9 cellular contexts compared by ENCODE assay signal in the genomic region with DNA sequence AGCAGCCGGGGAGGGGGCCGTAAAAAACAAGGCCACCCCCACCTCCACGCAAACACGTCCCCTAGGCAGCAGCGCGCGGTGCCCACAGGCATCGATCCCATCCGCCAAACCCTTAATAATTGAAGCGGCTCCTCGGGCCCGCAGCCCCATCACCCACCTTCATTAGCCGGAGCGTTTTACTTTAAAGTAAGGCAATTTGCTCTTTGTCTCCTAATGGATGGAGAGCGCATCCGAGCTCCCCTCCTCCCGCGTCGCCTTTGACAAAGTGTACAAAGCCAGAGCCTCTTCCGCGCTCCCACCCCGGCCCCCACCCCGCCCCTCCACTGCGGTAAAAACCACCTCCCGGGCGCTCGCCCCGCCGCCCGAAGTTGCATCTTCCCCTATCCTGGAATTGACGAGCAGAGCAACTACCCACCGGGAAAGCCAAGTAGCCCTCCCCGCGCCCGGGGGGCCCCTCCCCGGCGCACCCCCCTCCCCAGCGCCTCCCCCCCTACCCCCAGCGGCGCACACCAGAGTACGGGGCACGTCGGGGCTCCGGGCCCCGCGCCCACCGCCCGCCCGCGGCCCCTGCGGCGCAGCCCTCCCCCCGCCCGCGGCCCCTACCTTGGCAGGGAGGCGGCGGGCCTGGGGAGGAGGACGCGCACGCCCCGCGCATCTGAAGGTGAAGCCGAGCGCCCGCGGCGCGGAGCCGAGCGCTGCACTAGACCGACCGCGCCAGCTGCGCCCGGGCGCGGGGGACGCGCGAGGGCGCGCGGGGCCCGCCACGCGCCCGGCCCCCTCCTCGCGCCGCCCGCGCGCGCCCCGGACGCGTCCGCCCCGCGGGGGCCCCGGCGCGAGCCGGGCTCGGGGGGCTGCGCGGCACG. TPM values are rescaled to one million over a fixed set of nuclear protein-coding genes. Genes with fewer than 3 reads are reported as not detected.
DNase-seq lines count a peak whose midpoint lies in the region; ATAC-seq, FAIRE-seq and TF ChIP-seq lines count a peak whose summit lies in the region.
"Had no signal": no experiment of that assay in that cellular context is flagged by ENCODE, and none has a peak within 500 bp of the region (broad histone marks: within the 10 kb centered on the region; RNA-seq: fewer than 3 reads in every experiment).

Gene ZNF516, minus strand, starts transcription at position 702 of the 863 bp plus-strand sequence. CDS start 52,188 bp downstream, outside the sequence.

- CTCF ChIA-PET in GM12878 (lab: Yijun Ruan, JAX), result interaction anchor here (1.7 kb wide), 1 partner anchor 96 kb away, joined by 4 read pairs; no protein-coding TSS in a partner anchor

- TF ChIP-seq POLR2A in GM12878 (IDR thresholded peaks at IDR 0.05; ENCODE audit: low read depth, low read length), result no peak; the same call in 1 of the 2 replicates

- intact Hi-C loops in GM12878 (cut with micrococcal nuclease; ENCODE audit: unreplicated experiment), result loop anchor here (5.0 to 10.0 kb wide), 5 partner anchors 82 to 2000 kb away; partner anchors contain the start of genes CNDP2, ZNF236 and ZNF407

- peak within 1 kb of the TSS; percentile 87 for H2AFZ ChIP-seq in GM12878 (ENCODE audit: control insufficient read depth, low read depth, low read length)

- peak; percentile 13 for ATAC-seq in GM19023 (IDR thresholded peaks at IDR 0.05; ENCODE audit: unreplicated experiment)
- no peak for ATAC-seq in GM12878
- no peak for ATAC-seq in HG02884 (IDR thresholded peaks at IDR 0.05; ENCODE audit: unreplicated experiment)

- peaks cover 9% of the 10 kb centered on the region; the same call in 1 of the 2 replicates for H3K4me1 ChIP-seq in GM12878 (ENCODE audit: control insufficient read depth, insufficient read depth, low read length)

- in situ Hi-C loops in ACHN (cut with HindIII; ENCODE audit: low pct_ligation_motif_present, low pct_unique_long_range_greater_than_20kb, low sequenced_read_pairs), result no loop called here
- in situ Hi-C loops in GM12878 (cut with MboI), result no loop called here

- RAD21 ChIA-PET in GM12878 (lab: Charles Lee; ENCODE audit: unreplicated experiment), result no interaction called here

- H3K4me2 ChIP-seq in GM12878 (ENCODE audit: control insufficient read depth, insufficient read depth), result peak within 1 kb of the TSS; percentile 96

- peak within 1 kb of the TSS; percentile 79 for H3K4me3 ChIP-seq in GM12878
- peak within 1 kb of the TSS; percentile 78 for H3K4me3 ChIP-seq in iPS-18c (ENCODE audit: insufficient read depth, low read depth, low read length)
- peak within 1 kb of the TSS; percentile 83 for H3K4me3 ChIP-seq in skeletal muscle cell (ENCODE audit: low read depth, low read length)

- H3K27me3 ChIP-seq in GM12878 (replicated peaks in 1 of 2; ENCODE audit: control insufficient read depth in 2 of 2, insufficient read depth in 2 of 2, low read length in 1 of 2), result no peaks in the 10 kb centered on the region

- SMC1A ChIA-PET in GM12878 (lab: Charles Lee; ENCODE audit: uncharacterized antibody, unreplicated experiment), result interaction anchor here (2.4 kb wide), 1 partner anchor 11 kb away, joined by 6 read pairs; no protein-coding TSS in a partner anchor

- FAIRE-seq in GM12878 (lab: Jason Lieb, UNC), result no peak
- FAIRE-seq in D721Med (lab: Jason Lieb, UNC), result no peak
- FAIRE-seq: islet of Langerhans had no signal

- DNase-seq in ACHN (peak; percentile 35), NCI-H345 treated with DMSO at 0.1 percent for 48 hours (lab: John Stamatoyannopoulos, UW; ENCODE audit: unreplicated experiment) (peak; percentile 30), GM12878 (ENCODE audit: low read depth, low spot score) (no peak), skeletal muscle cell (ENCODE audit: low read depth) (no peak), D721Med (ENCODE audit: insufficient read length, low spot score) (no peak)

- no peak for TF ChIP-seq RAD21 in GM12878 (IDR thresholded peaks at IDR 0.05; ENCODE audit: insufficient read depth, low read depth, low read length)

- H3K9me3 ChIP-seq in GM12878 (replicated peaks; ENCODE audit: control insufficient read depth, insufficient read depth, low read length) (no peaks in the 10 kb centered on the region), iPS-18c (ENCODE audit: control insufficient read depth, insufficient read depth, low read length) (no peaks in the 10 kb centered on the region)

- no peak for TF ChIP-seq EP300 in GM12878 (IDR thresholded peaks at IDR 0.05; ENCODE audit: borderline replicate concordance in 1 of 2, control insufficient read depth in 1 of 2, low read depth in 2 of 2, low read length in 2 of 2)

- TF ChIP-seq CTCF in GM12878 (IDR thresholded peaks at IDR 0.05 in 2 of 3, conservative IDR thresholded peaks at IDR 0.05 in 1 of 3; ENCODE audit: control insufficient read depth in 2 of 3, extremely low read depth in 1 of 3, insufficient read depth in 1 of 3, low read depth in 3 of 3, low read length in 3 of 3), result no peak
- no peak for TF ChIP-seq CTCF in D721Med (IDR thresholded peaks at IDR 0.05; ENCODE audit: insufficient read depth, missing control alignments)

- no TSS peak for BruUV-seq in GM12878 (replicated peaks; lab: Mats Ljungman, UMichigan)

- H3K27ac ChIP-seq in GM12878 (ENCODE audit: control insufficient read depth, insufficient read depth), result peak within 1 kb of the TSS; percentile 88

- 1% methylated on average over 19 of the region's 108 CpGs for WGBS in GM12878 (ENCODE audit: insufficient coverage, insufficient replicate concordance, low lambda C conversion rate, missing lambda C conversion rate)

- H3K36me3 ChIP-seq in GM12878 (ENCODE audit: control insufficient read depth in 2 of 2, insufficient read depth in 2 of 2, low read length in 1 of 2), result no peaks in the 10 kb centered on the region

- POLR2A ChIA-PET in GM12878 (lab: Charles Lee), result interaction anchor here (0.6 to 1.0 kb wide), 2 partner anchors 9 to 20 kb away, joined by 3 read pairs; no protein-coding TSS in a partner anchor

- H4K20me1 ChIP-seq in GM12878 (ENCODE audit: control insufficient read depth, insufficient read depth), result no peaks in the 10 kb centered on the region

- peaks cover 44% of the 10 kb centered on the region for H3K79me2 ChIP-seq in GM12878 (ENCODE audit: control insufficient read depth, insufficient read depth, low read length)

- peak within 1 kb of the TSS; percentile 89 for H3K9ac ChIP-seq in GM12878 (ENCODE audit: control insufficient read depth, insufficient read depth, low read length)

TF ChIP-seq in GM12878, 131 proteins besides CTCF, POLR2A, EP300 and RAD21 (continues in another document):
- no peak for TF ChIP-seq USF2 (IDR thresholded peaks at IDR 0.05; ENCODE audit: borderline replicate concordance, low read depth, low read length)
- TF ChIP-seq DPF2 (IDR thresholded peaks at IDR 0.05), result no peak
- TF ChIP-seq ZNF207 (IDR thresholded peaks at IDR 0.05; ENCODE audit: borderline replicate concordance), result no peak
- no peak for TF ChIP-seq KDM1A (IDR thresholded peaks at IDR 0.05; ENCODE audit: borderline replicate concordance)
- TF ChIP-seq KLF5 (IDR thresholded peaks at IDR 0.05; ENCODE audit: partially characterized antibody), result no peak
- no peak for TF ChIP-seq JUNB (IDR thresholded peaks at IDR 0.05)
- no peak for TF ChIP-seq ETV6 (conservative IDR thresholded peaks at IDR 0.05 in 1 of 2, IDR thresholded peaks at IDR 0.05 in 1 of 2; ENCODE audit: borderline replicate concordance in 1 of 2, low read depth in 1 of 2)
- TF ChIP-seq, protein P1, sequence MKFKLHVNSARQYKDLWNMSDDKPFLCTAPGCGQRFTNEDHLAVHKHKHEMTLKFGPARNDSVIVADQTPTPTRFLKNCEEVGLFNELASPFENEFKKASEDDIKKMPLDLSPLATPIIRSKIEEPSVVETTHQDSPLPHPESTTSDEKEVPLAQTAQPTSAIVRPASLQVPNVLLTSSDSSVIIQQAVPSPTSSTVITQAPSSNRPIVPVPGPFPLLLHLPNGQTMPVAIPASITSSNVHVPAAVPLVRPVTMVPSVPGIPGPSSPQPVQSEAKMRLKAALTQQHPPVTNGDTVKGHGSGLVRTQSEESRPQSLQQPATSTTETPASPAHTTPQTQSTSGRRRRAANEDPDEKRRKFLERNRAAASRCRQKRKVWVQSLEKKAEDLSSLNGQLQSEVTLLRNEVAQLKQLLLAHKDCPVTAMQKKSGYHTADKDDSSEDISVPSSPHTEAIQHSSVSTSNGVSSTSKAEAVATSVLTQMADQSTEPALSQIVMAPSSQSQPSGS (IDR thresholded peaks at IDR 0.05; ENCODE audit: low read length), result no peak
- TF ChIP-seq, protein P2, sequence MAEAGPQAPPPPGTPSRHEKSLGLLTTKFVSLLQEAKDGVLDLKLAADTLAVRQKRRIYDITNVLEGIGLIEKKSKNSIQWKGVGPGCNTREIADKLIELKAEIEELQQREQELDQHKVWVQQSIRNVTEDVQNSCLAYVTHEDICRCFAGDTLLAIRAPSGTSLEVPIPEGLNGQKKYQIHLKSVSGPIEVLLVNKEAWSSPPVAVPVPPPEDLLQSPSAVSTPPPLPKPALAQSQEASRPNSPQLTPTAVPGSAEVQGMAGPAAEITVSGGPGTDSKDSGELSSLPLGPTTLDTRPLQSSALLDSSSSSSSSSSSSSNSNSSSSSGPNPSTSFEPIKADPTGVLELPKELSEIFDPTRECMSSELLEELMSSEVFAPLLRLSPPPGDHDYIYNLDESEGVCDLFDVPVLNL (IDR thresholded peaks at IDR 0.05; ENCODE audit: low read depth, low read length), result no peak

RNA-seq across cellular contexts. Expression of gene ZNF516, which starts in this region (rescaled TPM):
- total RNA-seq in GM12878 (2013; cell fraction: nucleolus; rRNA removed), result 64.3 and 64.4 TPM in 2 replicates
- 9.5 and 12.1 TPM in 2 replicates for total RNA-seq in GM12878 (2014; rRNA removed)
- total RNA-seq in GM12878 (2014; rRNA removed; fragmentation: Illumina TruSeq; extraction: Trizol), result 6.8 and 6.9 TPM in 2 replicates
- total RNA-seq in GM12878 (2021), result 23.8 and 32.0 TPM in 2 replicates
- polyA plus RNA-seq in GM12878 (2011; ENCODE audit: low read depth), result 7.3 TPM
- 8.7 and 9.0 TPM in 2 replicates for polyA plus RNA-seq in GM12878 (2011; rRNA removed)
- polyA plus RNA-seq in GM12878 (2011; cell fraction: cytosol; rRNA removed), result 5.5 and 6.0 TPM in 2 replicates
- 21.3 and 23.9 TPM in 2 replicates for polyA plus RNA-seq in GM12878 (2011; cell fraction: nucleus; rRNA removed)
- 11.5 and 14.1 TPM in 2 replicates for polyA plus RNA-seq in GM12878 (2012)
- polyA plus RNA-seq in GM12878 (2014; fragmentation: Illumina TruSeq; extraction: Trizol), result 3.9 and 4.7 TPM in 2 replicates
- 1 to 10 TPM; 2.0 to 4.2 TPM for polyA plus RNA-seq in GM12878 (2014; fragmentation: Nextera tagmentation; extraction: Ambion mirVana)
- 9.8 and 10.4 TPM in 2 replicates for polyA plus RNA-seq in GM12878 (2014; rRNA removed)
- polyA plus RNA-seq in GM12878 (2016; fragmentation: Nextera tagmentation; extraction: Ambion mirVana), result 1 to 10 TPM; 8.2 to 8.3 TPM
- 6.5 and 11.3 TPM in 2 replicates for polyA minus RNA-seq in GM12878 (2011; rRNA and poly(A)+ RNA removed)
- polyA minus RNA-seq in GM12878 (2011; cell fraction: cytosol; rRNA and poly(A)+ RNA removed), result 6.0 and 11.0 TPM in 2 replicates
- polyA minus RNA-seq in GM12878 (2011; cell fraction: nucleus; rRNA and poly(A)+ RNA removed), result 22.1 and 30.9 TPM in 2 replicates

Comparison
In these comparisons a context has a peak if more than half of its experiments do, and no peak if none do; other contexts are left out.
1. DNase-seq: peak in ACHN (single experiment) and NCI-H345 treated with DMSO at 0.1 percent for 48 hours (single experiment); none in GM12878 (single experiment), skeletal muscle cell (single experiment) and D721Med (single experiment).
2. Peak in every context shown above with its lines, with median percentiles within 50 percentile points of each other: H3K4me3 ChIP-seq.